ENCODE assay signal across 17 cellular contexts in genomic region chr4:159435561-159436023, GRCh38.
DNase-seq lines count a peak whose midpoint lies in the region; ATAC-seq, FAIRE-seq and TF ChIP-seq lines count a peak whose summit lies in the region.
"Had no signal": no experiment of that assay in that cellular context is flagged by ENCODE, and none has a peak within 500 bp of the region (broad histone marks: within the 10 kb centered on the region; RNA-seq: fewer than 3 reads in every experiment).

No MANE protein-coding gene starts in this region.

- no peaks in the 10 kb centered on the region for H3K9me3 Mint-ChIP-seq in CD4-positive, alpha-beta T cell
- H3K9me3 Mint-ChIP-seq: GM23338 had no signal

- in situ Hi-C loops in HepG2 (cut with HindIII; ENCODE audit: extremely low pct_ligation_motif_present, low pct_unique_long_range_greater_than_20kb) (loop anchor here (25.0 kb wide), 1 partner anchor 573 kb away; no protein-coding TSS in a partner anchor), GM12878 (cut with MboI) (no loop called here)

- no peaks in the 10 kb centered on the region for H3F3A ChIP-seq in smooth muscle cell (ENCODE audit: low read depth)

- no peak overlapping the region for H3K4me3 ChIP-seq in HepG2 (replicated peaks in 1 of 3; ENCODE audit: insufficient read depth in 1 of 3, low read depth in 2 of 3, low read length in 3 of 3)
- no peak overlapping the region for H3K4me3 ChIP-seq in right lobe of liver
- H3K4me3 ChIP-seq in GM12878 = no peak overlapping the region
- no peak overlapping the region for H3K4me3 ChIP-seq in smooth muscle cell
- H3K4me3 ChIP-seq in A673 (ENCODE audit: low read depth, low read length, poor library complexity, severe bottlenecking) = no peak overlapping the region
- H3K4me3 ChIP-seq: GM23338, mucosa of descending colon had no signal

- H4K20me1 ChIP-seq in HepG2 (ENCODE audit: insufficient read depth, low read length) (no peaks in the 10 kb centered on the region), GM12878 (ENCODE audit: control insufficient read depth, insufficient read depth) (no peaks in the 10 kb centered on the region), smooth muscle cell (ENCODE audit: low read depth) (no peaks in the 10 kb centered on the region)

- peaks cover 14% of the 10 kb centered on the region; the same call in 1 of the 2 replicates for H3K4me1 ChIP-seq in HepG2 (ENCODE audit: insufficient read depth, low read length)
- H3K4me1 ChIP-seq in right lobe of liver = no peaks in the 10 kb centered on the region
- no peaks in the 10 kb centered on the region for H3K4me1 ChIP-seq in GM12878 (ENCODE audit: control insufficient read depth, insufficient read depth, low read length)
- H3K4me1 ChIP-seq in smooth muscle cell (ENCODE audit: low read depth) = no peaks in the 10 kb centered on the region
- peaks cover 11% of the 10 kb centered on the region for H3K4me1 ChIP-seq in A673 (ENCODE audit: insufficient read depth, low read length, poor library complexity, severe bottlenecking)

- TF ChIP-seq EP300 in HepG2 (IDR thresholded peaks at IDR 0.05; ENCODE audit: low read depth in 2 of 2, low read length in 2 of 2) = no peak
- TF ChIP-seq EP300 in HepG2 (CRISPR knock-in tag; IDR thresholded peaks at IDR 0.05; ENCODE audit: borderline replicate concordance) = no peak
- TF ChIP-seq EP300 in GM12878 (IDR thresholded peaks at IDR 0.05; ENCODE audit: borderline replicate concordance in 1 of 2, control insufficient read depth in 1 of 2, low read depth in 2 of 2, low read length in 2 of 2) = no peak

- no peaks in the 10 kb centered on the region for H3K27me3 Mint-ChIP-seq in CD4-positive, alpha-beta T cell

- no peak for FAIRE-seq in HepG2 (lab: Jason Lieb, UNC)
- no peak for FAIRE-seq in GM12878 (lab: Jason Lieb, UNC)

- no peaks in the 10 kb centered on the region for H3K36me3 ChIP-seq in HepG2 (replicated peaks in 1 of 2; ENCODE audit: control insufficient read depth in 1 of 2, insufficient read depth in 2 of 2, low read length in 2 of 2)
- H3K36me3 ChIP-seq in right lobe of liver = no peaks in the 10 kb centered on the region
- H3K36me3 ChIP-seq in GM12878 (ENCODE audit: control insufficient read depth in 2 of 2, insufficient read depth in 2 of 2, low read length in 1 of 2) = no peaks in the 10 kb centered on the region
- H3K36me3 ChIP-seq in smooth muscle cell (ENCODE audit: low read depth) = no peaks in the 10 kb centered on the region
- H3K36me3 ChIP-seq in A673 (ENCODE audit: insufficient read depth, low read length, poor library complexity, severe bottlenecking) = no peaks in the 10 kb centered on the region

- POLR2A ChIA-PET in HepG2 (lab: Yijun Ruan, JAX) (no interaction called here), GM12878 (lab: Charles Lee) (no interaction called here), A673 (lab: Charles Lee; ENCODE audit: low non-redundant PET) (no interaction called here)
- POLR2A ChIA-PET in CD4-positive, alpha-beta T cell (lab: Charles Lee) = no interaction called here

- SMC1A ChIA-PET in GM12878 (lab: Charles Lee; ENCODE audit: uncharacterized antibody, unreplicated experiment) = no interaction called here

- RAD21 ChIA-PET in GM12878 (lab: Charles Lee; ENCODE audit: unreplicated experiment) = no interaction called here

- WGBS in HepG2 (ENCODE audit: low lambda C conversion rate) = 42% methylated on average over 3 of the region's 3 CpGs
- WGBS in right lobe of liver (ENCODE audit: insufficient coverage, low coverage, low lambda C conversion rate, missing lambda C conversion rate) = 30% methylated on average over 2 of the region's 3 CpGs
- WGBS in GM12878 (ENCODE audit: insufficient coverage, insufficient replicate concordance, low lambda C conversion rate, missing lambda C conversion rate) = 38% methylated on average over 3 of the region's 3 CpGs
- WGBS in smooth muscle cell (ENCODE audit: low lambda C conversion rate) = 90% methylated on average over 3 of the region's 3 CpGs

- H3K27ac ChIP-seq in HepG2 (ENCODE audit: extremely low read length, insufficient read depth, low read length) (no peak overlapping the region), right lobe of liver (no peak overlapping the region), GM12878 (ENCODE audit: control insufficient read depth, insufficient read depth) (no peak overlapping the region), smooth muscle cell (ENCODE audit: low read depth) (no peak overlapping the region), A673 (ENCODE audit: low read depth, low read length, poor library complexity, severe bottlenecking) (no peak overlapping the region)
- no peak overlapping the region for H3K27ac ChIP-seq in CD4-positive, alpha-beta T cell (ENCODE audit: low read depth, low read length)
- H3K27ac ChIP-seq: KMS-11 had no signal

- no peak for TF ChIP-seq RAD21 in HepG2 (CRISPR knock-in tag; IDR thresholded peaks at IDR 0.05)
- no peak for TF ChIP-seq RAD21 in GM12878 (IDR thresholded peaks at IDR 0.05; ENCODE audit: insufficient read depth, low read depth, low read length)

- no peak overlapping the region; the same call in 1 of the 2 replicates for H3K4me2 ChIP-seq in HepG2 (ENCODE audit: low read depth, low read length)
- H3K4me2 ChIP-seq in GM12878 (ENCODE audit: control insufficient read depth, insufficient read depth) = no peak overlapping the region; the same call in 1 of the 2 replicates
- H3K4me2 ChIP-seq in smooth muscle cell = no peak overlapping the region
- H3K4me2 ChIP-seq: GM23338, KMS-11 had no signal

- no peaks in the 10 kb centered on the region for H3K27me3 ChIP-seq in HepG2 (ENCODE audit: control insufficient read depth in 1 of 2, insufficient read depth in 2 of 2, low read length in 2 of 2)
- H3K27me3 ChIP-seq in right lobe of liver = no peaks in the 10 kb centered on the region
- H3K27me3 ChIP-seq in GM12878 (replicated peaks in 1 of 2; ENCODE audit: control insufficient read depth in 2 of 2, insufficient read depth in 2 of 2, low read length in 1 of 2) = no peaks in the 10 kb centered on the region; a peak in 1 of 4 replicates
- no peaks in the 10 kb centered on the region for H3K27me3 ChIP-seq in CD4-positive, alpha-beta T cell (ENCODE audit: control insufficient read depth, insufficient read depth, low read length)
- no peaks in the 10 kb centered on the region for H3K27me3 ChIP-seq in smooth muscle cell (ENCODE audit: low read depth)
- H3K27me3 ChIP-seq in A673 (replicated peaks; ENCODE audit: insufficient read depth, low read depth, low read length, poor library complexity) = no peaks in the 10 kb centered on the region

- H3K4me3 Mint-ChIP-seq in CD4-positive, alpha-beta T cell = no peak overlapping the region
- H3K4me3 Mint-ChIP-seq: GM23338 had no signal

- no peak for ATAC-seq in HepG2
- no peak for ATAC-seq in right lobe of liver
- peak; percentile 58 for ATAC-seq in HG03196 (IDR thresholded peaks at IDR 0.05; ENCODE audit: unreplicated experiment)
- no peak for ATAC-seq in GM12878
- ATAC-seq in CD4-positive, alpha-beta T cell (ENCODE audit: poor library complexity) = no peak
- ATAC-seq: GM23338, mucosa of descending colon had no signal

- intact Hi-C loops in HepG2 (cut with micrococcal nuclease; ENCODE audit: unreplicated experiment) (no loop called here), right lobe of liver (cut with DNase I) (no loop called here), GM12878 (cut with micrococcal nuclease; ENCODE audit: unreplicated experiment) (no loop called here), A673 (cut with micrococcal nuclease; ENCODE audit: unreplicated experiment) (no loop called here)
- intact Hi-C loops in CD4-positive, alpha-beta T cell (cut with DNase I, micrococcal nuclease) = no loop called here

- H3K79me2 ChIP-seq in HepG2 (ENCODE audit: insufficient read depth, low read length) = no peaks in the 10 kb centered on the region
- no peaks in the 10 kb centered on the region for H3K79me2 ChIP-seq in GM12878 (ENCODE audit: control insufficient read depth, insufficient read depth, low read length)
- H3K79me2 ChIP-seq in smooth muscle cell (ENCODE audit: low read depth) = no peaks in the 10 kb centered on the region

- CTCF ChIA-PET in HepG2 (lab: Yijun Ruan, JAX; ENCODE audit: low intra/inter-chr PET ratio, low total read pairs) (no interaction called here), GM12878 (lab: Yijun Ruan, JAX) (no interaction called here), A673 (lab: Charles Lee) (no interaction called here)
- CTCF ChIA-PET in CD4-positive, alpha-beta T cell (lab: Charles Lee) = no interaction called here

- H2AFZ ChIP-seq in HepG2 (ENCODE audit: low read length) (no peak overlapping the region), GM12878 (ENCODE audit: control insufficient read depth, low read depth, low read length) (peak overlapping the region; percentile 13), smooth muscle cell (ENCODE audit: low read depth) (no peak overlapping the region)

- no TSS peak for BruUV-seq in HepG2 (replicated peaks; lab: Mats Ljungman, UMichigan)
- BruUV-seq in GM12878 (replicated peaks; lab: Mats Ljungman, UMichigan) = no TSS peak
- no TSS peak for BruUV-seq in A673 (replicated peaks; lab: Mats Ljungman, UMichigan)

- TF ChIP-seq POLR2A in HepG2 (IDR thresholded peaks at IDR 0.05; ENCODE audit: insufficient read depth in 1 of 2, low read depth in 2 of 2, low read length in 2 of 2) = no peak
- TF ChIP-seq POLR2A in right lobe of liver (IDR thresholded peaks at IDR 0.05) = no peak
- TF ChIP-seq POLR2A in GM12878 (IDR thresholded peaks at IDR 0.05; ENCODE audit: low read depth, low read length) = no peak

- TF ChIP-seq CTCF in HepG2 (CRISPR knock-in tag; IDR thresholded peaks at IDR 0.05) (no peak), right lobe of liver (IDR thresholded peaks at IDR 0.05) (no peak), GM12878 (IDR thresholded peaks at IDR 0.05 in 2 of 3, conservative IDR thresholded peaks at IDR 0.05 in 1 of 3; ENCODE audit: control insufficient read depth in 2 of 3, extremely low read depth in 1 of 3, insufficient read depth in 1 of 3, low read depth in 3 of 3, low read length in 3 of 3) (no peak), smooth muscle cell (IDR thresholded peaks at IDR 0.05; ENCODE audit: borderline replicate concordance, insufficient read depth, poor library complexity, severe bottlenecking) (no peak), A673 (conservative IDR thresholded peaks at IDR 0.05; ENCODE audit: low read depth, low read length) (no peak)
- no peak for TF ChIP-seq CTCF in CD4-positive, alpha-beta T cell (IDR thresholded peaks at IDR 0.05)

- DNase-seq in HepG2 (ENCODE audit: low spot score) = peak; percentile 18
- no peak for DNase-seq in right lobe of liver
- peak; percentile 12 for DNase-seq in GM12878 (ENCODE audit: low read depth, low spot score)
- DNase-seq in CD4-positive, alpha-beta T cell = no peak
- no peak for DNase-seq in activated CD4-positive, alpha-beta T cell treated with anti-CD3 and anti-CD28 coated beads, Interleukin-2, amount 50 U/mL, for 4 hours
- no peak for DNase-seq in smooth muscle cell (lab: John Stamatoyannopoulos, UW; ENCODE audit: unreplicated experiment)
- no peak for DNase-seq in A673 (ENCODE audit: low spot score)
- DNase-seq: activated CD4-positive, alpha-beta T cell treated with anti-CD3 and anti-CD28 coated beads, Interleukin-2, amount 50 U/mL, for 48 hours; DND-41; immature natural killer cell; mucosa of descending colon; NCI-H187 treated with DMSO at 0.1 percent for 48 hours; stimulated activated CD4-positive, alpha-beta T cell treated with anti-CD3 and anti-CD28 coated beads, Interleukin-4, amount 100 ng/mL, for 24 hours; stimulated activated naive CD4-positive, alpha-beta T cell treated with Interleukin-2 at 50 U/mL for 16 hours had no signal

- no peak overlapping the region for H3K27ac Mint-ChIP-seq in CD4-positive, alpha-beta T cell
- H3K27ac Mint-ChIP-seq: GM23338, immature natural killer cell had no signal

- no peaks in the 10 kb centered on the region for H3K36me3 Mint-ChIP-seq in CD4-positive, alpha-beta T cell (ENCODE audit: low read depth)
- H3K36me3 Mint-ChIP-seq: immature natural killer cell had no signal

- H3K4me1 Mint-ChIP-seq in CD4-positive, alpha-beta T cell (ENCODE audit: low read depth) = no peaks in the 10 kb centered on the region

- H3K9me3 ChIP-seq in HepG2 (ENCODE audit: low read length) (no peaks in the 10 kb centered on the region), right lobe of liver (no peaks in the 10 kb centered on the region), GM12878 (replicated peaks; ENCODE audit: control insufficient read depth, insufficient read depth, low read length) (no peaks in the 10 kb centered on the region; the same call in 2 of the 3 replicates), smooth muscle cell (replicated peaks; ENCODE audit: low read depth) (no peaks in the 10 kb centered on the region), A673 (ENCODE audit: low read depth, low read length, poor library complexity, severe bottlenecking) (no peaks in the 10 kb centered on the region)
- no peaks in the 10 kb centered on the region for H3K9me3 ChIP-seq in CD4-positive, alpha-beta T cell (ENCODE audit: control insufficient read depth, low read length)
- H3K9me3 ChIP-seq: mucosa of descending colon had no signal

- H3K9ac ChIP-seq in HepG2 (ENCODE audit: insufficient read depth, low read depth, low read length) (no peak overlapping the region), GM12878 (ENCODE audit: control insufficient read depth, insufficient read depth, low read length) (no peak overlapping the region), smooth muscle cell (ENCODE audit: low read depth) (no peak overlapping the region)
- H3K9ac ChIP-seq: KMS-11 had no signal

Comparison
In these comparisons a context has a peak if more than half of its experiments do, and no peak if none do; other contexts are left out.
1. DNase-seq: peak in HepG2 (single experiment) and GM12878 (single experiment); none in right lobe of liver (0 of 3), CD4-positive, alpha-beta T cell (0 of 10), activated CD4-positive, alpha-beta T cell treated with anti-CD3 and anti-CD28 coated beads, Interleukin-2, amount 50 U/mL, for 4 hours (0 of 2), smooth muscle cell (single experiment) and A673 (single experiment).